ENCODE assay signal across 19 cellular contexts in genomic region chr16:50802000-50802399, GRCh38.
A peak's percentile ranks its signal among the peaks of the same experiment; 100 is the strongest.
DNase-seq lines count a peak whose midpoint lies in the region; ATAC-seq and TF ChIP-seq lines count a peak whose summit lies in the region.
"Had no signal": no experiment of that assay in that cellular context is flagged by ENCODE, and none has a peak within 500 bp of the region (broad histone marks: within the 10 kb centered on the region; RNA-seq: fewer than 3 reads in every experiment).

No MANE protein-coding gene starts in this region.

- TF ChIP-seq EP300 in esophagus muscularis mucosa (IDR thresholded peaks at IDR 0.05), result no peak

- peaks cover 3 to 37% (median 17%) of the 10 kb centered on the region in 4 donors for H3K4me1 ChIP-seq in esophagus muscularis mucosa

- ATAC-seq in GM19324 (IDR thresholded peaks at IDR 0.05; ENCODE audit: low FRiP score, unreplicated experiment), result no peak
- ATAC-seq: esophagus mucosa; left lung; SK-N-SH treated with all-trans-retinoic acid at 6 μM for 48 hours; stimulated activated memory B cell treated with anti-CD40 and anti-IgM and Interleukin-4, amounts not matched to agents 10 μg/mL and 1 μg/mL and 100 μg/mL, for 72 hours had no signal

- H3K27me3 Mint-ChIP-seq in activated T-helper 1 cell treated with anti-CD3 and anti-CD28 coated beads, Interleukin-12 subunit alpha, Interleukin-12 subunit beta, Interleukin-2, Interleukin-4 antibody, amounts not matched to agents 30 ng/mL and 10 ng/mL and 1 ng/mL, durations not matched to agents 14 hours and 24 hours and 36 hours (ENCODE audit: insufficient read depth), result no peaks in the 10 kb centered on the region
- H3K27me3 Mint-ChIP-seq: stimulated activated memory B cell treated with anti-CD40 and anti-IgM and Interleukin-4, amounts not matched to agents 10 μg/mL and 1 μg/mL and 100 μg/mL, for 72 hours had no signal

- H3K27me3 ChIP-seq in MG63 (no peaks in the 10 kb centered on the region), esophagus muscularis mucosa (no peaks in the 10 kb centered on the region)
- H3K27me3 ChIP-seq: left lung, spleen had no signal

- peak; percentile 9 for DNase-seq in G401 (ENCODE audit: low spot score)
- DNase-seq in MG63, result peak; percentile 48
- DNase-seq in esophagus muscularis mucosa (ENCODE audit: extremely low spot score), result peak; percentile 70
- DNase-seq in pons (ENCODE audit: low spot score), result peak; percentile 31
- DNase-seq in ureter (ENCODE audit: low spot score), result no peak
- no peak for DNase-seq in activated T-helper 1 cell treated with anti-CD3 and anti-CD28 coated beads, Interleukin-12 subunit alpha, Interleukin-12 subunit beta, Interleukin-2, Interleukin-4 antibody, amounts not matched to agents 30 ng/mL and 10 ng/mL and 1 ng/mL, durations not matched to agents 14 hours and 24 hours and 36 hours (ENCODE audit: low spot score)
- DNase-seq: activated gamma-delta T cell, DND-41, left lung, NCI-H1092 treated with DMSO at 0.1 percent for 48 hours, NCI-H526 treated with DMSO at 0.1 percent for 48 hours, posterior cingulate gyrus, spleen, trophoblast cell had no signal

- intact Hi-C loops in esophagus muscularis mucosa (cut with DNase I), result loop anchor here (10.0 kb wide), 1 partner anchor 107 kb away; the partner anchor contains the start of gene NOD2
- intact Hi-C loops in activated T-helper 1 cell treated with anti-CD3 and anti-CD28 coated beads, Interleukin-12 subunit alpha, Interleukin-12 subunit beta, Interleukin-2, Interleukin-4 antibody, amounts not matched to agents 30 ng/mL and 10 ng/mL and 1 ng/mL, durations not matched to agents 14 hours and 24 hours and 36 hours (cut with micrococcal nuclease), result no loop called here

- peaks cover 23% of the 10 kb centered on the region for H3K36me3 Mint-ChIP-seq in activated T-helper 1 cell treated with anti-CD3 and anti-CD28 coated beads, Interleukin-12 subunit alpha, Interleukin-12 subunit beta, Interleukin-2, Interleukin-4 antibody, amounts not matched to agents 30 ng/mL and 10 ng/mL and 1 ng/mL, durations not matched to agents 14 hours and 24 hours and 36 hours (ENCODE audit: low read depth)

- no peak overlapping the region for H3K27ac ChIP-seq in esophagus muscularis mucosa (replicated peaks in 1 of 4)
- H3K27ac ChIP-seq: left lung, spleen had no signal

- no peak overlapping the region for H3K27ac Mint-ChIP-seq in activated T-helper 1 cell treated with anti-CD3 and anti-CD28 coated beads, Interleukin-12 subunit alpha, Interleukin-12 subunit beta, Interleukin-2, Interleukin-4 antibody, amounts not matched to agents 30 ng/mL and 10 ng/mL and 1 ng/mL, durations not matched to agents 14 hours and 24 hours and 36 hours
- H3K27ac Mint-ChIP-seq: stimulated activated memory B cell treated with anti-CD40 and anti-IgM and Interleukin-4, amounts not matched to agents 10 μg/mL and 1 μg/mL and 100 μg/mL, for 72 hours had no signal

- H3K36me3 ChIP-seq in MG63, result no peaks in the 10 kb centered on the region
- peaks cover 0 to 28% (median 18%) of the 10 kb centered on the region in 4 donors for H3K36me3 ChIP-seq in esophagus muscularis mucosa

- H3K4me1 Mint-ChIP-seq in activated T-helper 1 cell treated with anti-CD3 and anti-CD28 coated beads, Interleukin-12 subunit alpha, Interleukin-12 subunit beta, Interleukin-2, Interleukin-4 antibody, amounts not matched to agents 30 ng/mL and 10 ng/mL and 1 ng/mL, durations not matched to agents 14 hours and 24 hours and 36 hours (ENCODE audit: low read depth), result peaks cover 21% of the 10 kb centered on the region

- in situ Hi-C loops in G401 (cut with HindIII; ENCODE audit: low sequenced_read_pairs), result no loop called here

- TF ChIP-seq CTCF in esophagus muscularis mucosa (IDR thresholded peaks at IDR 0.05), result no peak

- no peak overlapping the region for H3K4me3 Mint-ChIP-seq in activated T-helper 1 cell treated with anti-CD3 and anti-CD28 coated beads, Interleukin-12 subunit alpha, Interleukin-12 subunit beta, Interleukin-2, Interleukin-4 antibody, amounts not matched to agents 30 ng/mL and 10 ng/mL and 1 ng/mL, durations not matched to agents 14 hours and 24 hours and 36 hours
- H3K4me3 Mint-ChIP-seq: CD14-positive monocyte; stimulated activated memory B cell treated with anti-CD40 and anti-IgM and Interleukin-4, amounts not matched to agents 10 μg/mL and 1 μg/mL and 100 μg/mL, for 72 hours had no signal

- no peaks in the 10 kb centered on the region for H3K9me3 ChIP-seq in MG63
- no peaks in the 10 kb centered on the region for H3K9me3 ChIP-seq in esophagus muscularis mucosa
- H3K9me3 ChIP-seq: left lung, spleen had no signal

- H3K4me3 ChIP-seq in MG63, result no peak overlapping the region
- no peak overlapping the region for H3K4me3 ChIP-seq in esophagus muscularis mucosa
- H3K4me3 ChIP-seq: left lung, spleen had no signal

- 100% methylated on average over 6 of the region's 6 CpGs for WGBS in esophagus muscularis mucosa

- H3K9me3 Mint-ChIP-seq in activated T-helper 1 cell treated with anti-CD3 and anti-CD28 coated beads, Interleukin-12 subunit alpha, Interleukin-12 subunit beta, Interleukin-2, Interleukin-4 antibody, amounts not matched to agents 30 ng/mL and 10 ng/mL and 1 ng/mL, durations not matched to agents 14 hours and 24 hours and 36 hours, result no peaks in the 10 kb centered on the region

- TF ChIP-seq POLR2A in esophagus muscularis mucosa (IDR thresholded peaks at IDR 0.05; ENCODE audit: low read depth), result no peak

Comparison
In these comparisons a context has a peak if more than half of its experiments do, and no peak if none do; other contexts are left out.
1. DNase-seq: peak in G401 (single experiment), MG63 (single experiment), esophagus muscularis mucosa (single experiment) and pons (single experiment); none in ureter (single experiment) and activated T-helper 1 cell treated with anti-CD3 and anti-CD28 coated beads, Interleukin-12 subunit alpha, Interleukin-12 subunit beta, Interleukin-2, Interleukin-4 antibody, amounts not matched to agents 30 ng/mL and 10 ng/mL and 1 ng/mL, durations not matched to agents 14 hours and 24 hours and 36 hours (single experiment).